2 cellular contexts compared by ENCODE assay signal in the genomic region with DNA sequence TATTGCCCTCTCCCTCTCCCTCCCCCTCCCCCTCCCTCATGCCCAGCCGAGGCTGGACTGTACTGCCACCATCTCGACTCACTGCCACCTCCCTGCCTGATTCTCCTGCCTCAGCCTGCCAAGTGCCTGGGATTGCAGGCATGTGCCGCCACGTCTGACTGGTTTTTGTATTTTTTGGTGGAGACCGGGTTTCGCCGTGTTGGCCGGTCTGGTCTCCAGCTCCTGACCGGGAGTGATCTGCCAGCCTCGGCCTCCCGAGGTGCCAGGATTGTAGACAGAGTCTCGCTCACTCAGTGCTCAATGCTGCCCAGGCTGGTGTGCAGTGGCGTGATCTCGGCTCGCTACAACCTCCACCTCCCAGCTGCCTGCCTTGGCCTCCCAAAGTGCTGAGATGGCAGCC. TPM values are rescaled to one million over a fixed set of nuclear protein-coding genes. Genes with fewer than 3 reads are reported as not detected.
"Had no signal": no experiment of that assay in that cellular context is flagged by ENCODE, and none has a peak within 500 bp of the region (broad histone marks: within the 10 kb centered on the region; RNA-seq: fewer than 3 reads in every experiment).

No MANE protein-coding gene starts in this region.

RNA-seq across cellular contexts. Expression of a gene that starts 5.6 kb away (rescaled TPM):
- total RNA-seq: G401, GM12878 had no signal

RNA-seq across cellular contexts. Expression of a gene that starts 17.0 kb away (rescaled TPM):
- total RNA-seq: G401, GM12878 had no signal

RNA-seq across cellular contexts. Expression of a gene that starts 54.0 kb away (rescaled TPM):
- total RNA-seq: G401 had no signal
